Comparison of ENCODE assay signal across 15 cellular contexts in the genomic region with DNA sequence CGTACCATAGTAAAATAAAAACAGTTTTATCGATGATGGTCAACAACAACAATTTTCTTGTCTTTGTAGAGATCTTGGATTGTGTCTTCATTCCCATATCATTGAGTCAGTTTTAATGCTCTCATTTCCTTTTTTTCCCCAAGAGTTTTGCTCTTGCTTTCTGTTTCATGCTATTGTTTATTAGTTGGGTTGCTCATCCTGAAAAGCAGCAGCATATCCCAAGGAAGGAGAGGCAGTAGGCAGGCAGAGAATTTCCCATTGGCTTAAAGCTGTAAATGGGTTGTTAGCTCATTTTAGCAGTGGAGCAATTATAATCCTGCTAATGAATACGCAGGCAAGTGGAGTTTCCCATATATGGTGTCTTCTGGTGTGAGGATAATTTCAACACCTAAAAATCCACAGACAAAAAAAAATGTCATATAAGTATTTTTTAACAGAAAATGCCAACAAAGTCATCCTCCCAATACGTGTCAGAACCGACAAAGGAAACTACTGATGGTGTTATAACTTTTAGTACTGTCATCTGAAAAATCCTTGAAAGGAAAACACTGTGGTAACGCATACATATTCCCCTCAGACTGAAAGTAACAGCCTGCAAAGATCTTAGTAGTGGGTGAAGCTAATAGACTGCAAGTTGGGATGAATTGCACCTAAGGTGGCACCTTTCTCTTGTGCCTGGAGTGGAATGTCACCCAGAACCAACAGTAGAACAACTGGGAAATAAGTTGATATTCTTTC.
"Had no signal": no experiment of that assay in that cellular context is flagged by ENCODE, and none has a peak within 500 bp of the region (broad histone marks: within the 10 kb centered on the region; RNA-seq: fewer than 3 reads in every experiment).

No MANE protein-coding gene starts in this region.

- H3K27ac ChIP-seq: adrenal gland, hepatocyte, skin epidermis had no signal

- H3K36me3 Mint-ChIP-seq: natural killer cell treated with Interleukin-12 subunit alpha and Interleukin-12 subunit beta and Interleukin-15 and Interleukin-18, amount 100 ng/mL, for 72 hours had no signal

- H3K4me3 Mint-ChIP-seq: activated B cell treated with CpG ODN at 0.5 μM for 24 hours; activated naive CD4-positive, alpha-beta T cell treated with anti-CD3 and anti-CD28 coated beads, Interleukin-2, amount 50 U/mL, for 24 hours; activated T-cell treated with anti-CD3 and anti-CD28 coated beads, Interleukin-2, amount 50 U/mL, for 4 hours; natural killer cell treated with Interleukin-12 subunit alpha and Interleukin-12 subunit beta and Interleukin-15 and Interleukin-18, amount 100 ng/mL, for 72 hours; T-helper 17 cell had no signal

- H3K27me3 Mint-ChIP-seq: activated B cell treated with CpG ODN at 0.5 μM for 24 hours; activated naive CD4-positive, alpha-beta T cell treated with anti-CD3 and anti-CD28 coated beads, Interleukin-2, amount 50 U/mL, for 24 hours; natural killer cell treated with Interleukin-12 subunit alpha and Interleukin-12 subunit beta and Interleukin-15 and Interleukin-18, amount 100 ng/mL, for 72 hours; T-helper 17 cell had no signal

- H3K4me3 ChIP-seq: adrenal gland, hepatocyte, skin epidermis had no signal

- ATAC-seq: activated T-cell treated with anti-CD3 and anti-CD28 coated beads, Interleukin-2, amount 50 U/mL, for 4 hours; left lobe of liver; SK-N-SH treated with all-trans-retinoic acid at 6 μM for 48 hours; T-helper 17 cell had no signal

- H3K4me1 Mint-ChIP-seq: activated B cell treated with CpG ODN at 0.5 μM for 24 hours had no signal

- H3K27ac Mint-ChIP-seq: activated B cell treated with CpG ODN at 0.5 μM for 24 hours; activated naive CD4-positive, alpha-beta T cell treated with anti-CD3 and anti-CD28 coated beads, Interleukin-2, amount 50 U/mL, for 24 hours; T-helper 17 cell had no signal

- H3K36me3 ChIP-seq: adrenal gland had no signal

- H3K27me3 ChIP-seq: adrenal gland, hepatocyte had no signal

- H3K4me1 ChIP-seq: adrenal gland had no signal

- DNase-seq: activated B cell treated with CpG ODN at 0.5 μM for 24 hours; activated effector memory CD4-positive, alpha-beta T cell treated with anti-CD3 and anti-CD28 coated beads, Interleukin-2, amount 50 U/mL, for 16 hours; activated T-cell treated with anti-CD3 and anti-CD28 coated beads, Interleukin-2, amount 50 U/mL, for 4 hours; adrenal gland; occipital lobe; stimulated activated CD4-positive, alpha-beta T cell treated with anti-CD3 and anti-CD28 coated beads, Interleukin-4, amount 100 ng/mL, for 24 hours; stimulated activated naive CD4-positive, alpha-beta T cell; T-helper 17 cell; trophoblast cell had no signal

- H3K9me3 ChIP-seq: adrenal gland had no signal

- H3K9me3 Mint-ChIP-seq: activated B cell treated with CpG ODN at 0.5 μM for 24 hours; activated naive CD4-positive, alpha-beta T cell treated with anti-CD3 and anti-CD28 coated beads, Interleukin-2, amount 50 U/mL, for 24 hours; activated T-cell treated with anti-CD3 and anti-CD28 coated beads, Interleukin-2, amount 50 U/mL, for 4 hours; natural killer cell treated with Interleukin-12 subunit alpha and Interleukin-12 subunit beta and Interleukin-15 and Interleukin-18, amount 100 ng/mL, for 72 hours had no signal
